In genomic region chr10:97726636-97727178, GRCh38 we compare ENCODE assay signal across 11 cellular contexts. TPM values are rescaled to one million over a fixed set of nuclear protein-coding genes. Genes with fewer than 3 reads are reported as not detected.
DNase-seq lines count a peak whose midpoint lies in the region; ATAC-seq and TF ChIP-seq lines count a peak whose summit lies in the region.
"Had no signal": no experiment of that assay in that cellular context is flagged by ENCODE, and none has a peak within 500 bp of the region (broad histone marks: within the 10 kb centered on the region; RNA-seq: fewer than 3 reads in every experiment).

No MANE protein-coding gene starts in this region.

- POLR2A ChIA-PET in OCI-LY7 (lab: Charles Lee), result interaction anchor here (0.8 kb wide), 1 partner anchor 9 kb away, joined by 3 read pairs; no protein-coding TSS in a partner anchor

- no peak overlapping the region for H3K4me3 ChIP-seq in thymus (ENCODE audit: low read length)
- no peak overlapping the region for H3K4me3 ChIP-seq in OCI-LY7 (ENCODE audit: low read depth, low read length, poor library complexity, severe bottlenecking)

- H3K9me3 ChIP-seq in thymus (ENCODE audit: control insufficient read depth) (no peaks in the 10 kb centered on the region), OCI-LY7 (ENCODE audit: low read length) (no peaks in the 10 kb centered on the region)

- 94% methylated on average over 8 of the region's 8 CpGs for WGBS in thymus

- no peak overlapping the region for H2AFZ ChIP-seq in OCI-LY7 (ENCODE audit: low read length)

- H3K27ac ChIP-seq in thymus (ENCODE audit: low read depth) (peak overlapping the region; percentile 1), OCI-LY7 (ENCODE audit: low read depth, low read length, poor library complexity, severe bottlenecking) (no peak overlapping the region)
- H3K27ac ChIP-seq: 22Rv1 had no signal

- intact Hi-C loops in left colon (cut with DNase I, micrococcal nuclease), result no loop called here
- intact Hi-C loops in OCI-LY7 (cut with micrococcal nuclease; ENCODE audit: unreplicated experiment), result no loop called here

- TF ChIP-seq CTCF in brain (conservative IDR thresholded peaks at IDR 0.05) (no peak), OCI-LY7 (conservative IDR thresholded peaks at IDR 0.05; ENCODE audit: low read length) (no peak)

- BruUV-seq in OCI-LY7 (replicated peaks; lab: Mats Ljungman, UMichigan), result no TSS peak

- H3K36me3 Mint-ChIP-seq in brain, result no peaks in the 10 kb centered on the region

- peak overlapping the region in 2 of 5 experiments; percentile 59 to 66 for H3K27ac Mint-ChIP-seq in brain

- H3K4me1 ChIP-seq in thymus (ENCODE audit: control insufficient read depth, insufficient read depth, low read length) (no peaks in the 10 kb centered on the region), OCI-LY7 (ENCODE audit: insufficient read depth, low read length, poor library complexity, severe bottlenecking) (no peaks in the 10 kb centered on the region)

- no peaks in the 10 kb centered on the region for H3K9me2 ChIP-seq in OCI-LY7 (ENCODE audit: insufficient read depth, low read length)

- H3K27me3 Mint-ChIP-seq in brain, result peaks cover 8% of the 10 kb centered on the region

- H3K79me2 ChIP-seq in OCI-LY7 (ENCODE audit: insufficient read depth, low read depth, low read length), result no peaks in the 10 kb centered on the region

- no peak overlapping the region for H3K4me2 ChIP-seq in OCI-LY7 (ENCODE audit: low read length)

- DNase-seq in NCI-H146 (lab: John Stamatoyannopoulos, UW) (peak; percentile 11), NCI-H146 treated with DMSO at 0.1 percent for 48 hours (lab: John Stamatoyannopoulos, UW; ENCODE audit: unreplicated experiment) (no peak), left colon (peak; percentile 55 to 80), OCI-LY7 (ENCODE audit: low spot score) (no peak), NK-92 (lab: John Stamatoyannopoulos, UW; ENCODE audit: unreplicated experiment) (no peak)
- DNase-seq: activated T-cell treated with anti-CD3 and anti-CD28 coated beads, Interleukin-2, amount 50 U/mL, for 4 hours; NCI-H446 had no signal

- no peaks in the 10 kb centered on the region for H4K20me1 ChIP-seq in OCI-LY7 (ENCODE audit: insufficient read depth, low read length)

- no peaks in the 10 kb centered on the region for H3K36me3 ChIP-seq in thymus (ENCODE audit: control insufficient read depth, insufficient read depth)
- no peaks in the 10 kb centered on the region for H3K36me3 ChIP-seq in OCI-LY7 (ENCODE audit: insufficient read depth, low read length)

- peaks cover 14% of the 10 kb centered on the region for H3K4me1 Mint-ChIP-seq in brain

- no peaks in the 10 kb centered on the region for H3K27me3 ChIP-seq in thymus (ENCODE audit: control insufficient read depth, insufficient read depth)

- no peaks in the 10 kb centered on the region for H3K9me3 Mint-ChIP-seq in brain
- H3K9me3 Mint-ChIP-seq: activated T-cell treated with anti-CD3 and anti-CD28 coated beads, Interleukin-2, amount 50 U/mL, for 4 hours had no signal

- H3K4me3 Mint-ChIP-seq in brain, result peak overlapping the region in 4 of 5 experiments; percentile 20 to 45 (median 34)
- H3K4me3 Mint-ChIP-seq: activated T-cell treated with anti-CD3 and anti-CD28 coated beads, Interleukin-2, amount 50 U/mL, for 4 hours had no signal

- ATAC-seq in left colon (peak; percentile 58), HG03354 (IDR thresholded peaks at IDR 0.05; ENCODE audit: poor library complexity, severe bottlenecking, unreplicated experiment) (no peak)

- CTCF ChIA-PET in OCI-LY7 (lab: Charles Lee; ENCODE audit: unreplicated experiment), result no interaction called here

RNA-seq across cellular contexts. Expression of gene ZFYVE27, which starts 10.2 kb away (rescaled TPM):
- polyA plus RNA-seq in brain (ENCODE audit: insufficient read depth, low read depth, low replicate concordance) (27.4 TPM), thymus (23.7 TPM)
- total RNA-seq in left colon (10 to 100 TPM; 52.1 to 57.6 TPM), OCI-LY7 (2022) (31.8 and 33.0 TPM in 2 replicates)
- 24.0 and 25.5 TPM in 2 replicates for total RNA-seq in OCI-LY7 (2014; rRNA removed; shearing (Covaris generic))

RNA-seq across cellular contexts. Expression of gene MARVELD1, which starts 13.2 kb away (rescaled TPM):
- polyA plus RNA-seq in brain (ENCODE audit: insufficient read depth, low read depth, low replicate concordance) (5.8 TPM), thymus (14.2 TPM)
- total RNA-seq in left colon (10 to 100 TPM; 24.9 to 37.0 TPM), OCI-LY7 (2022) (0.13 TPM in 1 of 2 replicates, not detected in the other)
- not detected in 2 replicates for total RNA-seq in OCI-LY7 (2014; rRNA removed; shearing (Covaris generic))

RNA-seq across cellular contexts. Expression of gene AVPI1, which starts 39.7 kb away (rescaled TPM):
- polyA plus RNA-seq in brain (ENCODE audit: insufficient read depth, low read depth, low replicate concordance), result 13.2 TPM
- 10 to 100 TPM; 38.7 to 43.8 TPM for total RNA-seq in left colon
- 11.5 TPM for polyA plus RNA-seq in thymus
- 2.8 and 4.6 TPM in 2 replicates for total RNA-seq in OCI-LY7 (2014; rRNA removed; shearing (Covaris generic))
- 2.1 and 3.2 TPM in 2 replicates for total RNA-seq in OCI-LY7 (2022)

RNA-seq across cellular contexts. Expression of gene SFRP5, which starts 45.1 kb away (rescaled TPM):
- 1.9 TPM for polyA plus RNA-seq in brain (ENCODE audit: insufficient read depth, low read depth, low replicate concordance)
- total RNA-seq in left colon, result 1 to 10 TPM in 1 of 2 donors, under 1 TPM in 1; 0.82 to 1.2 TPM
- polyA plus RNA-seq in thymus, result 0.41 TPM
- total RNA-seq in OCI-LY7 (2014; rRNA removed; shearing (Covaris generic)), result not detected in 2 replicates
- total RNA-seq in OCI-LY7 (2022), result not detected in 2 replicates

Comparison
In these comparisons a context has a peak if more than half of its experiments do, and no peak if none do; other contexts are left out.
1. DNase-seq: peak in NCI-H146 (single experiment) and left colon (2 of 2); none in NCI-H146 treated with DMSO at 0.1 percent for 48 hours (single experiment), OCI-LY7 (single experiment) and NK-92 (single experiment).
2. RNA of gene MARVELD1, which starts 13.2 kb away (total RNA-seq): 24.9 to 37.0 TPM in left colon; 0.13 TPM in OCI-LY7; every median in the first group is over 10 times any median in the second.
3. RNA of gene AVPI1, which starts 39.7 kb away (total RNA-seq): 38.7 to 43.8 TPM in left colon; 2.1 to 4.6 TPM in OCI-LY7; every median in the first group is over 4 times any median in the second.